In genomic region chr1:218459450-218459849, GRCh38 we compare ENCODE assay signal across 11 cellular contexts.
A peak's percentile ranks its signal among the peaks of the same experiment; 100 is the strongest.
DNase-seq lines count a peak whose midpoint lies in the region; TF ChIP-seq lines count a peak whose summit lies in the region.
"Had no signal": no experiment of that assay in that cellular context is flagged by ENCODE, and none has a peak within 500 bp of the region (broad histone marks: within the 10 kb centered on the region; RNA-seq: fewer than 3 reads in every experiment).

No MANE protein-coding gene starts in this region.

- H3K4me1 ChIP-seq in cardiac muscle cell (ENCODE audit: low read depth) (peaks cover 39% of the 10 kb centered on the region), esophagus squamous epithelium (peaks cover 13 to 31% (median 25%) of the 10 kb centered on the region in 3 donors), neural progenitor cell (peaks cover 35% of the 10 kb centered on the region)

- H2AFZ ChIP-seq in neural progenitor cell (replicated peaks), result peak overlapping the region; percentile 2

- no peak overlapping the region for H3K9ac ChIP-seq in neural progenitor cell

- H3K27ac ChIP-seq in cardiac muscle cell (peak overlapping the region; percentile 91), esophagus squamous epithelium (peak overlapping the region; percentile 10 to 67 (median 49)), neural progenitor cell (no peak overlapping the region)

- no peaks in the 10 kb centered on the region for H3K79me2 ChIP-seq in neural progenitor cell (ENCODE audit: low read depth)

- H3F3A ChIP-seq in neural progenitor cell (ENCODE audit: low read depth), result peaks cover 6% of the 10 kb centered on the region

- H3K27me3 ChIP-seq in cardiac muscle cell (no peaks in the 10 kb centered on the region), esophagus squamous epithelium (no peaks in the 10 kb centered on the region), neural progenitor cell (no peaks in the 10 kb centered on the region)

- H3K9me3 Mint-ChIP-seq in neural progenitor cell, result peaks cover 2% of the 10 kb centered on the region

- no peaks in the 10 kb centered on the region for H3K9me3 ChIP-seq in cardiac muscle cell (ENCODE audit: low read depth)
- no peaks in the 10 kb centered on the region for H3K9me3 ChIP-seq in esophagus squamous epithelium
- no peaks in the 10 kb centered on the region for H3K9me3 ChIP-seq in neural progenitor cell (ENCODE audit: low read depth)

- no peaks in the 10 kb centered on the region for H3K36me3 Mint-ChIP-seq in neural progenitor cell

- no peaks in the 10 kb centered on the region for H3K36me3 ChIP-seq in cardiac muscle cell
- no peaks in the 10 kb centered on the region for H3K36me3 ChIP-seq in esophagus squamous epithelium
- H3K36me3 ChIP-seq in neural progenitor cell, result no peaks in the 10 kb centered on the region

- H3K4me2 ChIP-seq in neural progenitor cell, result peak overlapping the region; percentile 4

- DNase-seq in cardiac muscle cell (ENCODE audit: low read depth in 1 of 2, low spot score in 1 of 2) (peak in 1 of 2 donors; percentile 58), cardiac septum (ENCODE audit: low spot score) (no peak), esophagus squamous epithelium (lab: John Stamatoyannopoulos, UW) (no peak), neural progenitor cell (ENCODE audit: low spot score) (peak; percentile 10), COLO829 (ENCODE audit: low spot score) (no peak), AG08396 (ENCODE audit: low spot score) (no peak), DMS 273 (lab: John Stamatoyannopoulos, UW; ENCODE audit: unreplicated experiment) (no peak), erythroblast (lab: John Stamatoyannopoulos, UW) (no peak)
- DNase-seq: effector CD4-positive, alpha-beta T cell; NCI-H2107; stimulated activated CD4-positive, alpha-beta T cell treated with anti-CD3 and anti-CD28 coated beads, Interleukin-15, amount 100 ng/mL, for 24 hours had no signal

- H3K27ac Mint-ChIP-seq in neural progenitor cell, result peak overlapping the region; percentile 99

- 31 to 52% methylated on average over 8 of the region's 8 CpGs for WGBS in esophagus squamous epithelium, 2 donors

- peak overlapping the region; percentile 72 for H3K4me3 Mint-ChIP-seq in neural progenitor cell

- H3K4me3 ChIP-seq in cardiac muscle cell, result no peak overlapping the region
- no peak overlapping the region for H3K4me3 ChIP-seq in esophagus squamous epithelium
- no peak overlapping the region for H3K4me3 ChIP-seq in neural progenitor cell

- peaks cover 3% of the 10 kb centered on the region for H3K27me3 Mint-ChIP-seq in neural progenitor cell (ENCODE audit: insufficient read depth, low read depth)

- intact Hi-C loops in cardiac septum (cut with DNase I) (no loop called here), esophagus squamous epithelium (cut with DNase I) (no loop called here)

- peaks cover 48% of the 10 kb centered on the region for H3K4me1 Mint-ChIP-seq in neural progenitor cell

- TF ChIP-seq CTCF in cardiac muscle cell (IDR thresholded peaks at IDR 0.05; ENCODE audit: low read depth, low read length) (no peak), esophagus squamous epithelium (IDR thresholded peaks at IDR 0.05) (no peak), neural progenitor cell (IDR thresholded peaks at IDR 0.05) (no peak)

- TF ChIP-seq POLR2A in esophagus squamous epithelium (IDR thresholded peaks at IDR 0.05) (no peak), erythroblast (IDR thresholded peaks at IDR 0.05; ENCODE audit: low read length) (no peak)

- no peaks in the 10 kb centered on the region for H4K20me1 ChIP-seq in neural progenitor cell (ENCODE audit: low read depth)
